Comparison of ENCODE assay signal across 20 cellular contexts in genomic region chr1:56360021-56360420, GRCh38.
DNase-seq lines count a peak whose midpoint lies in the region; ATAC-seq, FAIRE-seq and TF ChIP-seq lines count a peak whose summit lies in the region.
"Had no signal": no experiment of that assay in that cellular context is flagged by ENCODE, and none has a peak within 500 bp of the region (broad histone marks: within the 10 kb centered on the region; RNA-seq: fewer than 3 reads in every experiment).

No MANE protein-coding gene starts in this region.

- DNase-seq in EL (peak; percentile 31), astrocyte (ENCODE audit: low read depth) (peak; percentile 63), glutamatergic neuron (no peak), gastrocnemius medialis (no peak), Right ventricle myocardium superior (no peak)
- DNase-seq in activated effector memory CD4-positive, alpha-beta T cell treated with anti-CD3 and anti-CD28 coated beads, Interleukin-2, amount 50 U/mL, for 16 hours: no peak
- DNase-seq: AML-193, DMS79, H9, NCI-H1417 treated with DMSO at 0.1 percent for 48 hours, NCI-H2081 treated with DMSO at 0.1 percent for 48 hours, NCI-H510A, NCI-H748 treated with DMSO at 0.1 percent for 48 hours, SHP77 treated with DMSO at 0.1 percent for 48 hours, SK-N-SH had no signal

- in situ Hi-C loops in gastrocnemius medialis (cut with MboI; ENCODE audit: low sequenced_read_pairs in 4 of 4): no loop called here

- peaks cover 2% of the 10 kb centered on the region for H3K4me1 ChIP-seq in astrocyte (ENCODE audit: insufficient read depth, low read length)
- peaks cover 35 to 43% of the 10 kb centered on the region in 2 donors for H3K4me1 ChIP-seq in gastrocnemius medialis

- no peak overlapping the region for H2AFZ ChIP-seq in astrocyte (ENCODE audit: low read depth, low read length)

- H3K27me3 Mint-ChIP-seq in astrocyte (ENCODE audit: low read depth, unreplicated experiment) (no peaks in the 10 kb centered on the region), glutamatergic neuron (ENCODE audit: unreplicated experiment) (peaks cover 2% of the 10 kb centered on the region)

- no peak for TF ChIP-seq POLR2A in gastrocnemius medialis (IDR thresholded peaks at IDR 0.05)

- no peaks in the 10 kb centered on the region for H3K27me3 ChIP-seq in astrocyte (ENCODE audit: insufficient read depth, low read length)
- no peaks in the 10 kb centered on the region for H3K27me3 ChIP-seq in gastrocnemius medialis

- H4K20me1 ChIP-seq in astrocyte (ENCODE audit: insufficient read depth, low read length): no peaks in the 10 kb centered on the region

- H3K4me3 Mint-ChIP-seq in astrocyte (ENCODE audit: unreplicated experiment): no peak overlapping the region
- H3K4me3 Mint-ChIP-seq in glutamatergic neuron (ENCODE audit: unreplicated experiment): no peak overlapping the region
- H3K4me3 Mint-ChIP-seq: H9 had no signal

- H3K36me3 ChIP-seq in astrocyte (ENCODE audit: insufficient read depth, low read length): no peaks in the 10 kb centered on the region
- H3K36me3 ChIP-seq in gastrocnemius medialis: no peaks in the 10 kb centered on the region

- intact Hi-C loops in gastrocnemius medialis (cut with DNase I; ENCODE audit: low total_unique reads): no loop called here
- intact Hi-C loops in Right ventricle myocardium superior (cut with DNase I): no loop called here

- H3K27ac Mint-ChIP-seq in astrocyte (ENCODE audit: unreplicated experiment): no peak overlapping the region
- peak overlapping the region; percentile 39 for H3K27ac Mint-ChIP-seq in glutamatergic neuron (ENCODE audit: unreplicated experiment)
- H3K27ac Mint-ChIP-seq: H9 had no signal

- H3K9me3 ChIP-seq in astrocyte (ENCODE audit: insufficient read depth, low read depth, low read length) (no peaks in the 10 kb centered on the region), gastrocnemius medialis (no peaks in the 10 kb centered on the region)
- H3K9me3 ChIP-seq: A549, SK-N-SH had no signal

- no peak for TF ChIP-seq CTCF in astrocyte (IDR thresholded peaks at IDR 0.05; ENCODE audit: insufficient read depth, low read depth, low read length)
- TF ChIP-seq CTCF in glutamatergic neuron (IDR thresholded peaks at IDR 0.05; ENCODE audit: partially characterized antibody, unreplicated experiment): no peak
- no peak for TF ChIP-seq CTCF in gastrocnemius medialis (IDR thresholded peaks at IDR 0.05 in 4 of 5, conservative IDR thresholded peaks at IDR 0.05 in 1 of 5)

- H3K9me3 Mint-ChIP-seq in astrocyte (ENCODE audit: unreplicated experiment) (no peaks in the 10 kb centered on the region), glutamatergic neuron (ENCODE audit: unreplicated experiment) (peaks cover 7% of the 10 kb centered on the region)
- H3K9me3 Mint-ChIP-seq: H9 had no signal

- no peak overlapping the region for H3K9ac ChIP-seq in astrocyte (ENCODE audit: low read length)
- H3K9ac ChIP-seq: SK-N-SH had no signal

- no peak overlapping the region for H3K27ac ChIP-seq in astrocyte (ENCODE audit: low read depth, low read length)
- peak overlapping the region; percentile 73 to 92 (median 82) for H3K27ac ChIP-seq in gastrocnemius medialis
- H3K27ac ChIP-seq: A549, C4-2B, HL-60 had no signal

- no peak for FAIRE-seq in astrocyte (lab: Jason Lieb, UNC)
- FAIRE-seq: A549, G401.6 had no signal

- H3K79me2 ChIP-seq in astrocyte (ENCODE audit: insufficient read depth, low read length): no peaks in the 10 kb centered on the region

- no peak overlapping the region for H3K4me2 ChIP-seq in astrocyte (ENCODE audit: low read length)
- H3K4me2 ChIP-seq: A549, SK-N-SH had no signal

- H3K36me3 Mint-ChIP-seq in astrocyte (ENCODE audit: low read depth, unreplicated experiment): no peaks in the 10 kb centered on the region
- no peaks in the 10 kb centered on the region for H3K36me3 Mint-ChIP-seq in glutamatergic neuron (ENCODE audit: unreplicated experiment)

- ATAC-seq in gastrocnemius medialis (no peak), HG03378 (IDR thresholded peaks at IDR 0.05; ENCODE audit: unreplicated experiment) (no peak), Right ventricle myocardium superior (ENCODE audit: poor library complexity) (no peak)
- ATAC-seq: A549 had no signal

- H3K4me1 Mint-ChIP-seq in astrocyte (ENCODE audit: low read depth, unreplicated experiment) (peaks cover 5% of the 10 kb centered on the region), glutamatergic neuron (ENCODE audit: low read depth, unreplicated experiment) (peaks cover 33% of the 10 kb centered on the region)

- no peak overlapping the region for H3K4me3 ChIP-seq in astrocyte (ENCODE audit: insufficient read depth, low read depth, low read length)
- no peak overlapping the region for H3K4me3 ChIP-seq in gastrocnemius medialis
- H3K4me3 ChIP-seq: A549 had no signal

Comparison
In these comparisons a context has a peak if more than half of its experiments do, and no peak if none do; other contexts are left out.
1. DNase-seq: peak in EL (single experiment) and astrocyte (single experiment); none in glutamatergic neuron (single experiment), gastrocnemius medialis (0 of 2), activated effector memory CD4-positive, alpha-beta T cell treated with anti-CD3 and anti-CD28 coated beads, Interleukin-2, amount 50 U/mL, for 16 hours (single experiment) and Right ventricle myocardium superior (single experiment).